ENCODE assay signal across 17 cellular contexts in genomic region chr15:33443699-33444098, GRCh38.
"Had no signal": no experiment of that assay in that cellular context is flagged by ENCODE, and none has a peak within 500 bp of the region (broad histone marks: within the 10 kb centered on the region; RNA-seq: fewer than 3 reads in every experiment).

No MANE protein-coding gene starts in this region.

- DNase-seq: dorsolateral prefrontal cortex; effector CD4-positive, alpha-beta T cell; foreskin fibroblast; gastrocnemius medialis; head of caudate nucleus; naive B cell; stimulated activated CD4-positive, alpha-beta T cell treated with anti-CD3 and anti-CD28 coated beads, Interleukin-2, amount 100 ng/mL, for 24 hours; stimulated activated CD4-positive, alpha-beta T cell treated with anti-CD3 and anti-CD28 coated beads, Interleukin-4, amount 100 ng/mL, for 24 hours; stimulated activated naive CD4-positive, alpha-beta T cell treated with Interleukin-2 at 50 U/mL for 16 hours; stomach; thyroid gland; trophoblast cell had no signal

- ATAC-seq: esophagus mucosa; gastrocnemius medialis; left lobe of liver; natural killer cell treated with Interleukin-12 subunit alpha and Interleukin-12 subunit beta and Interleukin-15 and Interleukin-18, amount 100 ng/mL, for 72 hours; sciatic nerve; stimulated activated effector memory CD8-positive, alpha-beta T cell treated with anti-CD3 and anti-CD28 coated beads, Interleukin-12 subunit alpha, Interleukin-12 subunit beta, amount 100 ng/mL, for 72 hours had no signal
